In the genomic region with DNA sequence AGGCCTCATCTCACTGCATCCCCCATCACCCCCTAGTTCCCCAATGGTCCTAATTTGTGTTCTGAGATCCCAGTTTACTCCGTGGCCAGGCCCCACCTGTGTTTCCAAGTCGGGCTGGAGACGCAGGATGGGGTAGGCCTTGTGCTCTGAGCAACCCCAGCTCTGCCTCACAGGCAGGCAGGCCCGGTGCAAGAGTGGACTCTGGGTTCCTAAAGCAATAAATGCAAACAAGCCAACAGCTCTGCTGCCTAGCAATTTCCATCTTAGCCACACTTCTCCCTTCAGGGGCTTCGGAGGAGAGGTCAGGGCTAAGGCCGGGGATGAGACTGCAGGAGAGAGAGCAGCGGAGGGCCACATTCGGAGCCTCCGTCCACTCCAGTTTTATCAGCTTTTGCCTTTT, we compare ENCODE assay signal across 1 cellular context.
A peak's percentile ranks its signal among the peaks of the same experiment; 100 is the strongest.
TF ChIP-seq lines count a peak whose summit lies in the region.

No MANE protein-coding gene starts in this region.

TF ChIP-seq in HepG2, 621 proteins besides CTCF, POLR2A, EP300 and RAD21:
- TF ChIP-seq ZFY (CRISPR knock-in tag; IDR thresholded peaks at IDR 0.05) (0 out of 2 replicates have a peak, but pooled peaks have one; percentile 21), HNF4A (CRISPR knock-in tag; IDR thresholded peaks at IDR 0.05) (peak; percentile 35), ZFP82 (CRISPR knock-in tag; IDR thresholded peaks at IDR 0.05; ENCODE audit: borderline replicate concordance) (0 out of 2 replicates have a peak, but pooled peaks have one; percentile 6), GTF3A (CRISPR knock-in tag; conservative IDR thresholded peaks at IDR 0.05) (no peak), SAP130 (CRISPR knock-in tag; IDR thresholded peaks at IDR 0.05; ENCODE audit: low read depth) (peak; percentile 13; the same call in 1 of the 2 replicates)
- TF ChIP-seq, protein P1, sequence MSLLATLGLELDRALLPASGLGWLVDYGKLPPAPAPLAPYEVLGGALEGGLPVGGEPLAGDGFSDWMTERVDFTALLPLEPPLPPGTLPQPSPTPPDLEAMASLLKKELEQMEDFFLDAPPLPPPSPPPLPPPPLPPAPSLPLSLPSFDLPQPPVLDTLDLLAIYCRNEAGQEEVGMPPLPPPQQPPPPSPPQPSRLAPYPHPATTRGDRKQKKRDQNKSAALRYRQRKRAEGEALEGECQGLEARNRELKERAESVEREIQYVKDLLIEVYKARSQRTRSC (CRISPR knock-in tag; IDR thresholded peaks at IDR 0.05; ENCODE audit: low read depth) = no peak
